12 cellular contexts compared by ENCODE assay signal in genomic region chr10:119350529-119351001, GRCh38.
DNase-seq lines count a peak whose midpoint lies in the region; ATAC-seq and TF ChIP-seq lines count a peak whose summit lies in the region.
"Had no signal": no experiment of that assay in that cellular context is flagged by ENCODE, and none has a peak within 500 bp of the region (broad histone marks: within the 10 kb centered on the region; RNA-seq: fewer than 3 reads in every experiment).

No MANE protein-coding gene starts in this region.

- DNase-seq in Caco-2 (peak; percentile 41 to 45), fibroblast of gingiva (ENCODE audit: low read depth) (peak; percentile 39), left lung (no peak)
- DNase-seq in stimulated activated CD4-positive, alpha-beta T cell treated with anti-CD3 and anti-CD28 coated beads, Interleukin-2, amount 100 ng/mL, for 24 hours, result no peak
- no peak for DNase-seq in activated T-helper 2 cell treated with anti-CD3 and anti-CD28 coated beads, Interferon-gamma antibody, Interleukin-2, Interleukin-4, amounts not matched to agents 10 μg/mL and 5 μg/mL and 100 μg/mL, durations not matched to agents 14 hours and 24 hours and 36 hours (ENCODE audit: low spot score)
- no peak for DNase-seq in stimulated activated CD8-positive, alpha-beta memory T cell treated with anti-CD3 and anti-CD28 coated beads, Interleukin-4, amount 100 ng/mL, for 48 hours
- DNase-seq in effector memory CD8-positive, alpha-beta T cell, result no peak
- DNase-seq: foreskin keratinocyte, NCI-H69 had no signal

- ATAC-seq in left lung, result peak; percentile 52
- no peak for ATAC-seq in effector memory CD8-positive, alpha-beta T cell (replicated peaks)
- ATAC-seq: foreskin keratinocyte had no signal

- no TSS peak for BruUV-seq in Caco-2 (replicated peaks; lab: Mats Ljungman, UMichigan)

- H3K27ac ChIP-seq in left lung, result no peak overlapping the region
- peak overlapping the region; percentile 49 for H3K27ac ChIP-seq in stomach smooth muscle (ENCODE audit: low read length)
- H3K27ac ChIP-seq: foreskin keratinocyte had no signal

- TF ChIP-seq CTCF in Caco-2 (IDR thresholded peaks at IDR 0.05; ENCODE audit: insufficient read depth in 1 of 2, low read depth in 1 of 2, low read length in 1 of 2, severe bottlenecking in 1 of 2, unreplicated experiment in 1 of 2) (no peak), left lung (IDR thresholded peaks at IDR 0.05) (no peak)

- peaks cover 11% of the 10 kb centered on the region; the same call in 1 of the 2 replicates for H3K9me3 ChIP-seq in Caco-2
- peaks cover 0 to 15% of the 10 kb centered on the region in 2 donors for H3K9me3 ChIP-seq in left lung
- H3K9me3 ChIP-seq in stomach smooth muscle (ENCODE audit: control insufficient read depth in 2 of 2, low read length in 2 of 2), result peaks cover 0 to 5% of the 10 kb centered on the region in 2 donors

- H3K27ac Mint-ChIP-seq in Caco-2 (ENCODE audit: unreplicated experiment), result peak overlapping the region; percentile 70
- no peak overlapping the region for H3K27ac Mint-ChIP-seq in activated T-helper 2 cell treated with anti-CD3 and anti-CD28 coated beads, Interferon-gamma antibody, Interleukin-2, Interleukin-4, amounts not matched to agents 10 μg/mL and 5 μg/mL and 100 μg/mL, durations not matched to agents 14 hours and 24 hours and 36 hours
- no peak overlapping the region for H3K27ac Mint-ChIP-seq in effector memory CD8-positive, alpha-beta T cell
- H3K27ac Mint-ChIP-seq: activated naive CD4-positive, alpha-beta T cell treated with anti-CD3 and anti-CD28 coated beads for 36 hours had no signal

- peaks cover 13% of the 10 kb centered on the region for H3K9me3 Mint-ChIP-seq in Caco-2 (ENCODE audit: unreplicated experiment)
- peaks cover 40% of the 10 kb centered on the region for H3K9me3 Mint-ChIP-seq in activated T-helper 2 cell treated with anti-CD3 and anti-CD28 coated beads, Interferon-gamma antibody, Interleukin-2, Interleukin-4, amounts not matched to agents 10 μg/mL and 5 μg/mL and 100 μg/mL, durations not matched to agents 14 hours and 24 hours and 36 hours
- H3K9me3 Mint-ChIP-seq in effector memory CD8-positive, alpha-beta T cell, result peaks cover 0 to 2% of the 10 kb centered on the region in 2 donors

- H3K4me1 ChIP-seq in Caco-2 (no peaks in the 10 kb centered on the region), left lung (peaks cover 16 to 20% of the 10 kb centered on the region in 2 donors), stomach smooth muscle (ENCODE audit: control insufficient read depth, insufficient read depth, low read length) (peaks cover 55% of the 10 kb centered on the region)
- H3K4me1 ChIP-seq: foreskin keratinocyte had no signal

- no peak overlapping the region for H3K4me3 Mint-ChIP-seq in Caco-2 (ENCODE audit: unreplicated experiment)
- no peak overlapping the region for H3K4me3 Mint-ChIP-seq in activated T-helper 2 cell treated with anti-CD3 and anti-CD28 coated beads, Interferon-gamma antibody, Interleukin-2, Interleukin-4, amounts not matched to agents 10 μg/mL and 5 μg/mL and 100 μg/mL, durations not matched to agents 14 hours and 24 hours and 36 hours (ENCODE audit: low read depth)
- H3K4me3 Mint-ChIP-seq in effector memory CD8-positive, alpha-beta T cell, result no peak overlapping the region
- H3K4me3 Mint-ChIP-seq: activated naive CD4-positive, alpha-beta T cell treated with anti-CD3 and anti-CD28 coated beads for 36 hours had no signal

- H3K27me3 Mint-ChIP-seq in Caco-2 (ENCODE audit: insufficient read depth, unreplicated experiment), result no peaks in the 10 kb centered on the region
- H3K27me3 Mint-ChIP-seq in activated T-helper 2 cell treated with anti-CD3 and anti-CD28 coated beads, Interferon-gamma antibody, Interleukin-2, Interleukin-4, amounts not matched to agents 10 μg/mL and 5 μg/mL and 100 μg/mL, durations not matched to agents 14 hours and 24 hours and 36 hours (ENCODE audit: low read depth), result no peaks in the 10 kb centered on the region
- no peaks in the 10 kb centered on the region for H3K27me3 Mint-ChIP-seq in effector memory CD8-positive, alpha-beta T cell

- H3K4me1 Mint-ChIP-seq in Caco-2 (ENCODE audit: low read depth, unreplicated experiment), result peaks cover 9% of the 10 kb centered on the region
- H3K4me1 Mint-ChIP-seq in activated T-helper 2 cell treated with anti-CD3 and anti-CD28 coated beads, Interferon-gamma antibody, Interleukin-2, Interleukin-4, amounts not matched to agents 10 μg/mL and 5 μg/mL and 100 μg/mL, durations not matched to agents 14 hours and 24 hours and 36 hours (ENCODE audit: low read depth), result peaks cover 2% of the 10 kb centered on the region
- H3K4me1 Mint-ChIP-seq in effector memory CD8-positive, alpha-beta T cell (ENCODE audit: low read depth in 2 of 2), result peaks cover under 1 to 6% of the 10 kb centered on the region in 2 donors

- H3K27me3 ChIP-seq in Caco-2 (replicated peaks; ENCODE audit: control insufficient read depth, insufficient read depth, low read length), result no peaks in the 10 kb centered on the region
- no peaks in the 10 kb centered on the region for H3K27me3 ChIP-seq in left lung
- H3K27me3 ChIP-seq in stomach smooth muscle (ENCODE audit: control insufficient read depth in 1 of 2, insufficient read depth in 2 of 2, low read length in 2 of 2), result no peaks in the 10 kb centered on the region
- H3K27me3 ChIP-seq: foreskin keratinocyte had no signal

- H3K36me3 Mint-ChIP-seq in Caco-2 (ENCODE audit: insufficient read depth, unreplicated experiment), result peaks cover 6% of the 10 kb centered on the region
- H3K36me3 Mint-ChIP-seq in activated T-helper 2 cell treated with anti-CD3 and anti-CD28 coated beads, Interferon-gamma antibody, Interleukin-2, Interleukin-4, amounts not matched to agents 10 μg/mL and 5 μg/mL and 100 μg/mL, durations not matched to agents 14 hours and 24 hours and 36 hours (ENCODE audit: low read depth), result peaks cover 54% of the 10 kb centered on the region
- H3K36me3 Mint-ChIP-seq in effector memory CD8-positive, alpha-beta T cell (ENCODE audit: insufficient read depth), result no peaks in the 10 kb centered on the region

- no peak overlapping the region for H3K9ac ChIP-seq in stomach smooth muscle (ENCODE audit: low read length in 2 of 2)

- H3K36me3 ChIP-seq in Caco-2 (ENCODE audit: control insufficient read depth, insufficient read depth, low read length) (no peaks in the 10 kb centered on the region), left lung (no peaks in the 10 kb centered on the region), stomach smooth muscle (ENCODE audit: control insufficient read depth in 2 of 2, insufficient read depth in 2 of 2, low read length in 2 of 2) (no peaks in the 10 kb centered on the region)

- POLR2A ChIA-PET in Caco-2 (lab: Charles Lee), result no interaction called here

- CTCF ChIA-PET in Caco-2 (lab: Charles Lee), result no interaction called here

- intact Hi-C loops in Caco-2 (cut with micrococcal nuclease; ENCODE audit: unreplicated experiment) (no loop called here), left lung (cut with DNase I) (no loop called here)
- intact Hi-C loops in activated T-helper 2 cell treated with anti-CD3 and anti-CD28 coated beads, Interferon-gamma antibody, Interleukin-2, Interleukin-4, amounts not matched to agents 10 μg/mL and 5 μg/mL and 100 μg/mL, durations not matched to agents 14 hours and 24 hours and 36 hours (cut with micrococcal nuclease), result no loop called here

- no peak overlapping the region for H3K4me3 ChIP-seq in Caco-2 (ENCODE audit: low read depth, low read length)
- H3K4me3 ChIP-seq in left lung, result no peak overlapping the region
- no peak overlapping the region for H3K4me3 ChIP-seq in stomach smooth muscle (ENCODE audit: low read length in 2 of 2)
- H3K4me3 ChIP-seq: lung had no signal

Comparison
In these comparisons a context has a peak if more than half of its experiments do, and no peak if none do; other contexts are left out.
1. DNase-seq: peak in Caco-2 (2 of 2) and fibroblast of gingiva (single experiment); none in left lung (0 of 2), stimulated activated CD4-positive, alpha-beta T cell treated with anti-CD3 and anti-CD28 coated beads, Interleukin-2, amount 100 ng/mL, for 24 hours (0 of 2), activated T-helper 2 cell treated with anti-CD3 and anti-CD28 coated beads, Interferon-gamma antibody, Interleukin-2, Interleukin-4, amounts not matched to agents 10 μg/mL and 5 μg/mL and 100 μg/mL, durations not matched to agents 14 hours and 24 hours and 36 hours (single experiment), stimulated activated CD8-positive, alpha-beta memory T cell treated with anti-CD3 and anti-CD28 coated beads, Interleukin-4, amount 100 ng/mL, for 48 hours (single experiment) and effector memory CD8-positive, alpha-beta T cell (0 of 3).